Comparison of ENCODE assay signal across 8 cellular contexts in the genomic region with DNA sequence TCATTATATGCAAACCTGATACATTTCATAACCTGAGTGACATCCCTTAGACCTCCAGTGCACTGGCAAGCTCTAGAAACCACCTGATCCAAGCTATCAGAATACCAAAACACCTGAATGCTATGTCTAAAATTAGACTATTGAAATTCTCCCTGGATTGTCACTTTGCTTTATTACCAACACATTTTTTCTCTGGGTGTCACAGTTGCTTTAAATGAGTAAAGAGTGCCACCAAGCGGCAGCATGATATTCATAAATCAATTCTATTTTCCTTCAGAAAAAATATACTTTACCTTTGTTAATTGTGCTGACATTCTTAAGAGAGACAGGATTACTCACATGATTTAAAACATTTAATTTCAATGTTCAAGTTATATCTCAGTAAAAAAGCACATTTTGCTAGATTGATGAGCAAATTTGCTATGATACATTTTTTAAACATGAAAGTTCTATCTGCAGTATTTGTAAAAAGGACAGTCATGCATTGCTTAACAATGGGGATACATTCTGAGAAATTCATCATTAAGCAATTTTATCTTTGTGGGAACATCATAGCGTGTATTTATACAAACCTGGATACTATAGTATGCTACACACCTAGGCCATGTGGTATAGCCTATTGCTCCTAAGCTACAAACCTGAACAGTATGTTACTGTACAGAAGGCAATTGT.
DNase-seq lines count a peak whose midpoint lies in the region; ATAC-seq, FAIRE-seq and TF ChIP-seq lines count a peak whose summit lies in the region.

No MANE protein-coding gene starts in this region.

- intact Hi-C loops in left lung (cut with DNase I) = no loop called here

- H3K27ac ChIP-seq in SJCRH30 (no peak overlapping the region), left lung (no peak overlapping the region), suprapubic skin (no peak overlapping the region)

- peak; percentile 93 for FAIRE-seq in A204.1 (lab: Jason Lieb, UNC)

- no peaks in the 10 kb centered on the region for H3K36me3 ChIP-seq in SJCRH30
- no peaks in the 10 kb centered on the region for H3K36me3 ChIP-seq in left lung
- no peaks in the 10 kb centered on the region for H3K36me3 ChIP-seq in suprapubic skin

- no peaks in the 10 kb centered on the region; the same call in 1 of the 2 replicates for H3K27me3 ChIP-seq in SJCRH30
- H3K27me3 ChIP-seq in left lung = no peaks in the 10 kb centered on the region
- no peaks in the 10 kb centered on the region for H3K27me3 ChIP-seq in suprapubic skin

- DNase-seq in GF-D8 (lab: John Stamatoyannopoulos, UW) = peak; percentile 58
- peak; percentile 75 for DNase-seq in KBM-7
- DNase-seq in SJCRH30 = peak; percentile 45 to 85
- DNase-seq in T47D (ENCODE audit: low read depth in 1 of 2, low spot score in 1 of 2) = peak; percentile 46 to 54
- DNase-seq in left lung = no peak
- no peak for DNase-seq in suprapubic skin (ENCODE audit: low spot score in 2 of 2)

- H3K4me3 ChIP-seq in SJCRH30 (no peak overlapping the region), left lung (no peak overlapping the region), suprapubic skin (no peak overlapping the region)

- TF ChIP-seq CTCF in left lung (IDR thresholded peaks at IDR 0.05) = peak; percentile 15 to 19
- peak; percentile 5 to 20 for TF ChIP-seq CTCF in suprapubic skin (IDR thresholded peaks at IDR 0.05)

- 7% methylated on average over 2 of the region's 2 CpGs for WGBS in suprapubic skin

- ATAC-seq in left lung = peak; percentile 87
- no peak for ATAC-seq in GM21737 (IDR thresholded peaks at IDR 0.05; ENCODE audit: unreplicated experiment)

- TF ChIP-seq EP300 in suprapubic skin (IDR thresholded peaks at IDR 0.05) = no peak

- in situ Hi-C loops in KBM-7 (cut with MboI; ENCODE audit: low pct_unique_long_range_greater_than_20kb, low sequenced_read_pairs) (loop anchor here (25.0 kb wide), 1 partner anchor 744 kb away; a partner anchor contains a TSS), T47D (cut with HindIII; ENCODE audit: low pct_unique_long_range_greater_than_20kb, low sequenced_read_pairs) (no loop called here)

- H3K9me3 ChIP-seq in SJCRH30 (replicated peaks) (no peaks in the 10 kb centered on the region), left lung (no peaks in the 10 kb centered on the region), suprapubic skin (no peaks in the 10 kb centered on the region)

- H3K4me1 ChIP-seq in SJCRH30 (no peaks in the 10 kb centered on the region), left lung (peaks cover 0 to 4% of the 10 kb centered on the region in 2 donors), suprapubic skin (peaks cover 5% of the 10 kb centered on the region)

- TF ChIP-seq POLR2A in suprapubic skin (IDR thresholded peaks at IDR 0.05) = no peak

Comparison
In these comparisons a context has a peak if more than half of its experiments do, and no peak if none do; other contexts are left out.
1. DNase-seq: peak in GF-D8 (single experiment), KBM-7 (single experiment), SJCRH30 (2 of 2) and T47D (2 of 2); none in left lung (0 of 2) and suprapubic skin (0 of 2).